Comparison of ENCODE assay signal across 17 cellular contexts in genomic region chr11:6251990-6252473, GRCh38. TPM values are rescaled to one million over a fixed set of nuclear protein-coding genes. Genes with fewer than 3 reads are reported as not detected.
A peak's percentile ranks its signal among the peaks of the same experiment; 100 is the strongest.
DNase-seq lines count a peak whose midpoint lies in the region; ATAC-seq and TF ChIP-seq lines count a peak whose summit lies in the region.
"Had no signal": no experiment of that assay in that cellular context is flagged by ENCODE, and none has a peak within 500 bp of the region (broad histone marks: within the 10 kb centered on the region; RNA-seq: fewer than 3 reads in every experiment).

No MANE protein-coding gene starts in this region.

- 0 out of 2 replicates have a peak, but pooled peaks cover 3% of the 10 kb centered on the region for H3K4me1 ChIP-seq in GM23338 (ENCODE audit: insufficient read depth)
- peaks cover 44% of the 10 kb centered on the region for H3K4me1 ChIP-seq in adipocyte (ENCODE audit: control insufficient read depth, insufficient read depth, low read length)
- peaks cover 0 to 13% (median 2%) of the 10 kb centered on the region in 3 donors for H3K4me1 ChIP-seq in gastroesophageal sphincter
- H3K4me1 ChIP-seq in ovary (ENCODE audit: insufficient read depth): peaks cover 11% of the 10 kb centered on the region

- no peak overlapping the region for H3K4me2 ChIP-seq in GM23338

- TF ChIP-seq CTCF in GM23338 (conservative IDR thresholded peaks at IDR 0.05; ENCODE audit: low read depth in 2 of 2): no peak
- no peak for TF ChIP-seq CTCF in gastroesophageal sphincter (IDR thresholded peaks at IDR 0.05)
- TF ChIP-seq CTCF in ovary (IDR thresholded peaks at IDR 0.05): no peak
- TF ChIP-seq CTCF in progenitor cell of endocrine pancreas (IDR thresholded peaks at IDR 0.05; ENCODE audit: unreplicated experiment): no peak
- TF ChIP-seq CTCF in RWPE1 (conservative IDR thresholded peaks at IDR 0.05; ENCODE audit: low read depth): no peak

- H3K36me3 ChIP-seq in GM23338 (ENCODE audit: insufficient read depth) (no peaks in the 10 kb centered on the region), adipocyte (ENCODE audit: control insufficient read depth, insufficient read depth, low read length, severe bottlenecking) (no peaks in the 10 kb centered on the region), gastroesophageal sphincter (no peaks in the 10 kb centered on the region), ovary (no peaks in the 10 kb centered on the region)

- H3K27me3 ChIP-seq in GM23338 (ENCODE audit: insufficient read depth) (peaks cover 25% of the 10 kb centered on the region), adipocyte (replicated peaks; ENCODE audit: control insufficient read depth, insufficient read depth, low read length) (peaks cover 10% of the 10 kb centered on the region), gastroesophageal sphincter (peaks cover 1% of the 10 kb centered on the region), ovary (no peaks in the 10 kb centered on the region)

- H3K27me3 Mint-ChIP-seq in GM23338 (ENCODE audit: insufficient read depth, low read depth, poor library complexity) (no peaks in the 10 kb centered on the region), progenitor cell of endocrine pancreas (no peaks in the 10 kb centered on the region)

- TF ChIP-seq POLR2A in gastroesophageal sphincter (IDR thresholded peaks at IDR 0.05): no peak
- no peak for TF ChIP-seq POLR2A in ovary (IDR thresholded peaks at IDR 0.05)

- H3K4me3 Mint-ChIP-seq in GM23338: no peak overlapping the region
- H3K4me3 Mint-ChIP-seq in progenitor cell of endocrine pancreas (ENCODE audit: low read depth): no peak overlapping the region
- H3K4me3 Mint-ChIP-seq: activated CD4-positive, alpha-beta memory T cell treated with anti-CD3 and anti-CD28 coated beads, Interleukin-2, amount 10 ng/mL, durations not matched to agents 7 days and 5 days; CD14-positive monocyte had no signal

- peak overlapping the region; percentile 34; the same call in 1 of the 2 replicates for H2AFZ ChIP-seq in GM23338

- POLR2A ChIA-PET in RWPE1 (lab: Yijun Ruan, JAX; ENCODE audit: low non-redundant PET): no interaction called here

- H3K79me2 ChIP-seq in GM23338 (replicated peaks; ENCODE audit: insufficient read depth): no peaks in the 10 kb centered on the region

- H3K27ac Mint-ChIP-seq in GM23338: no peak overlapping the region
- H3K27ac Mint-ChIP-seq in progenitor cell of endocrine pancreas: no peak overlapping the region
- H3K27ac Mint-ChIP-seq: activated CD4-positive, alpha-beta memory T cell treated with anti-CD3 and anti-CD28 coated beads, Interleukin-2, amount 10 ng/mL, durations not matched to agents 7 days and 5 days; CD14-positive monocyte had no signal

- CTCF ChIA-PET in RWPE1 (lab: Yijun Ruan, JAX): no interaction called here

- no peak overlapping the region for H3K4me3 ChIP-seq in GM23338
- peak overlapping the region; percentile 13 for H3K4me3 ChIP-seq in adipocyte (ENCODE audit: low read length)
- H3K4me3 ChIP-seq in gastroesophageal sphincter: no peak overlapping the region
- no peak overlapping the region for H3K4me3 ChIP-seq in ovary

- H3K9me3 Mint-ChIP-seq in GM23338: no peaks in the 10 kb centered on the region; the same call in 2 of the 3 replicates
- H3K9me3 Mint-ChIP-seq in progenitor cell of endocrine pancreas (ENCODE audit: low read depth): no peaks in the 10 kb centered on the region
- H3K9me3 Mint-ChIP-seq: activated CD4-positive, alpha-beta memory T cell treated with anti-CD3 and anti-CD28 coated beads, Interleukin-2, amount 10 ng/mL, durations not matched to agents 7 days and 5 days; CD14-positive monocyte had no signal

- intact Hi-C loops in ovary (cut with DNase I): loop anchor here in 2 of 4 donors (2.0 to 10.0 kb wide), 3 partner anchors 67 to 113 kb away; no protein-coding TSS in a partner anchor

- H3K36me3 Mint-ChIP-seq in GM23338 (ENCODE audit: low read depth) (no peaks in the 10 kb centered on the region), progenitor cell of endocrine pancreas (ENCODE audit: insufficient read depth) (no peaks in the 10 kb centered on the region)
- H3K36me3 Mint-ChIP-seq: CD14-positive monocyte had no signal

- peaks cover 7% of the 10 kb centered on the region; the same call in 2 of the 3 replicates for H3K4me1 Mint-ChIP-seq in GM23338
- no peaks in the 10 kb centered on the region for H3K4me1 Mint-ChIP-seq in progenitor cell of endocrine pancreas (ENCODE audit: low read depth)
- H3K4me1 Mint-ChIP-seq: activated CD4-positive, alpha-beta memory T cell treated with anti-CD3 and anti-CD28 coated beads, Interleukin-2, amount 10 ng/mL, durations not matched to agents 7 days and 5 days had no signal

- no peaks in the 10 kb centered on the region for H3F3A ChIP-seq in GM23338 (replicated peaks; ENCODE audit: low read depth)

- WGBS in gastroesophageal sphincter (ENCODE audit: low coverage in 1 of 2), 2 donors: 23 to 54% methylated on average over 4 to 6 of the region's 6 CpGs
- 14 to 27% (median 16%) methylated on average over 6 of the region's 6 CpGs for WGBS in ovary, 3 donors

- no peaks in the 10 kb centered on the region for H4K20me1 ChIP-seq in GM23338 (replicated peaks; ENCODE audit: insufficient read depth)

- no peaks in the 10 kb centered on the region for H3K9me3 ChIP-seq in adipocyte (ENCODE audit: control insufficient read depth, low read length)
- no peaks in the 10 kb centered on the region for H3K9me3 ChIP-seq in gastroesophageal sphincter
- no peaks in the 10 kb centered on the region for H3K9me3 ChIP-seq in ovary

- no peak overlapping the region for H3K9ac ChIP-seq in adipocyte (ENCODE audit: low read length)

- H3K27ac ChIP-seq in GM23338 (ENCODE audit: low read depth) (no peak overlapping the region), gastroesophageal sphincter (peak overlapping the region; percentile 22 to 73 (median 64)), ovary (peak overlapping the region; percentile 22 to 84), RWPE1 (no peak overlapping the region)

- no peak for DNase-seq in GM23338 (ENCODE audit: low spot score)
- peak; percentile 28 for DNase-seq in adipocyte (ENCODE audit: low read depth)
- DNase-seq in ovary: peak; percentile 52 to 81 (median 64)
- no peak for DNase-seq in progenitor cell of endocrine pancreas (ENCODE audit: low spot score, unreplicated experiment)
- DNase-seq in RWPE1 (ENCODE audit: low spot score): no peak
- no peak for DNase-seq in NCI-H345 treated with DMSO at 0.1 percent for 48 hours (lab: John Stamatoyannopoulos, UW; ENCODE audit: unreplicated experiment)
- no peak for DNase-seq in T1000 (lab: John Stamatoyannopoulos, UW)
- DNase-seq: activated CD4-positive, alpha-beta memory T cell treated with anti-CD3 and anti-CD28 coated beads, Interleukin-2, amount 10 ng/mL, durations not matched to agents 7 days and 5 days; activated gamma-delta T cell treated with Interleukin-2 at 50 U/mL for 16 hours; central memory CD4-positive, alpha-beta T cell; foreskin melanocyte; NCI-H1694 treated with DMSO at 0.1 percent for 48 hours had no signal

- TF ChIP-seq EP300 in gastroesophageal sphincter (IDR thresholded peaks at IDR 0.05) (peak; percentile 12), ovary (IDR thresholded peaks at IDR 0.05) (no peak)

- ATAC-seq in GM23338 (peak; percentile 19), gastroesophageal sphincter (peak; percentile 79)

- no peaks in the 10 kb centered on the region for H3K9me2 ChIP-seq in GM23338 (ENCODE audit: insufficient read depth)

TF ChIP-seq in GM23338, 12 proteins besides CTCF, POLR2A, EP300 and RAD21 (continues in another document):
- no peak for TF ChIP-seq POLR2AphosphoS5 (IDR thresholded peaks at IDR 0.05; ENCODE audit: low read depth)
- TF ChIP-seq CREB1 (CRISPR knock-in tag; IDR thresholded peaks at IDR 0.05; ENCODE audit: low read depth): no peak
- TF ChIP-seq ETS1 (IDR thresholded peaks at IDR 0.05): no peak
- TF ChIP-seq ZNF331 (CRISPR knock-in tag; IDR thresholded peaks at IDR 0.05; ENCODE audit: low read depth): no peak
- TF ChIP-seq STAT1 (IDR thresholded peaks at IDR 0.05; ENCODE audit: unreplicated experiment): no peak

RNA-seq across cellular contexts. Expression of gene CCKBR, which starts 7.6 kb away (rescaled TPM):
- 7.0 and 8.2 TPM in 2 replicates for total RNA-seq in GM23338 (2014; rRNA removed; shearing (Covaris generic))
- polyA plus RNA-seq in GM23338 (2016; fragmentation: Nextera tagmentation; extraction: Ambion mirVana) (3.9 and 4.8 TPM in 2 replicates), ovary (1 to 10 TPM in 1 of 2 donors, under 1 TPM in 1; 0.35 to 8.1 TPM)
- total RNA-seq in gastroesophageal sphincter (under 1 TPM in 2 of 4 donors, not detected in 2; 0.16 to 0.22 TPM), ovary (1 to 10 TPM in 1 of 7 donors, under 1 TPM in 2, not detected in 4; 0.42 to 4.3 (median 0.80) TPM), progenitor cell of endocrine pancreas (7.4 and 7.5 TPM in 2 replicates)
- total RNA-seq: activated CD4-positive, alpha-beta memory T cell treated with anti-CD3 and anti-CD28 coated beads, Interleukin-2, amount 10 ng/mL, durations not matched to agents 7 days and 5 days; liver; OCI-LY7; subcutaneous adipose tissue had no signal
- polyA plus RNA-seq: CD14-positive monocyte, liver had no signal

RNA-seq across cellular contexts. Expression of gene CNGA4, which starts 13.1 kb away (rescaled TPM):
- not detected in 2 replicates for total RNA-seq in GM23338 (2014; rRNA removed; shearing (Covaris generic))
- polyA plus RNA-seq in GM23338 (2016; fragmentation: Nextera tagmentation; extraction: Ambion mirVana) (0.15 TPM in 1 of 2 replicates, not detected in the other), ovary (under 1 TPM; 0.10 to 0.38 TPM)
- total RNA-seq in gastroesophageal sphincter (under 1 TPM in 1 of 4 donors, not detected in 3; 0.73 TPM), ovary (1 to 10 TPM in 2 of 7 donors, under 1 TPM in 5; 0.18 to 2.9 (median 0.72) TPM), progenitor cell of endocrine pancreas (2.0 and 2.1 TPM in 2 replicates)
- total RNA-seq: liver, subcutaneous adipose tissue had no signal
- polyA plus RNA-seq: CD14-positive monocyte had no signal

RNA-seq across cellular contexts. Expression of gene FHIP1B, which starts 17.6 kb away (rescaled TPM):
- 20.0 and 34.5 TPM in 2 replicates for total RNA-seq in GM23338 (2014; rRNA removed; shearing (Covaris generic))
- polyA plus RNA-seq in GM23338 (2016; fragmentation: Nextera tagmentation; extraction: Ambion mirVana): 10.3 TPM in 2 replicates
- 10 to 100 TPM; 13.0 to 50.4 (median 20.0) TPM for total RNA-seq in gastroesophageal sphincter
- total RNA-seq in ovary: 10 to 100 TPM; 26.9 to 59.1 (median 35.7) TPM
- polyA plus RNA-seq in ovary: 10 to 100 TPM; 15.9 to 43.8 TPM
- total RNA-seq in progenitor cell of endocrine pancreas: 58.4 and 63.0 TPM in 2 replicates

RNA-seq across cellular contexts. Expression of gene C11orf42, which starts 46.7 kb away (rescaled TPM):
- not detected in 2 replicates for total RNA-seq in GM23338 (2014; rRNA removed; shearing (Covaris generic))
- polyA plus RNA-seq in GM23338 (2016; fragmentation: Nextera tagmentation; extraction: Ambion mirVana) (not detected in 2 replicates), ovary (not detected)
- total RNA-seq in gastroesophageal sphincter (not detected), ovary (not detected), progenitor cell of endocrine pancreas (not detected in 2 replicates)
- total RNA-seq: activated CD4-positive, alpha-beta memory T cell treated with anti-CD3 and anti-CD28 coated beads, Interleukin-2, amount 10 ng/mL, durations not matched to agents 7 days and 5 days; liver; OCI-LY7; subcutaneous adipose tissue had no signal
- polyA plus RNA-seq: CD14-positive monocyte, liver had no signal

RNA-seq across cellular contexts. Expression of gene OR52W1, which starts 53.0 kb away (rescaled TPM):
- total RNA-seq in GM23338 (2014; rRNA removed; shearing (Covaris generic)): not detected in 2 replicates
- polyA plus RNA-seq in GM23338 (2016; fragmentation: Nextera tagmentation; extraction: Ambion mirVana) (not detected in 2 replicates), ovary (not detected)
- total RNA-seq in gastroesophageal sphincter (not detected), ovary (not detected), progenitor cell of endocrine pancreas (not detected in 2 replicates)
- total RNA-seq: activated CD4-positive, alpha-beta memory T cell treated with anti-CD3 and anti-CD28 coated beads, Interleukin-2, amount 10 ng/mL, durations not matched to agents 7 days and 5 days; liver; OCI-LY7; subcutaneous adipose tissue had no signal
- polyA plus RNA-seq: CD14-positive monocyte, liver had no signal

Comparison
In these comparisons a context has a peak if more than half of its experiments do, and no peak if none do; other contexts are left out.
1. DNase-seq: peak in adipocyte (single experiment) and ovary (5 of 5); none in GM23338 (single experiment), progenitor cell of endocrine pancreas (single experiment), RWPE1 (single experiment), NCI-H345 treated with DMSO at 0.1 percent for 48 hours (single experiment) and T1000 (single experiment).
2. H3K27ac ChIP-seq: peak in gastroesophageal sphincter (4 of 4) and ovary (2 of 2); none in GM23338 (single experiment) and RWPE1 (single experiment).